17 cellular contexts compared by ENCODE assay signal in the genomic region with DNA sequence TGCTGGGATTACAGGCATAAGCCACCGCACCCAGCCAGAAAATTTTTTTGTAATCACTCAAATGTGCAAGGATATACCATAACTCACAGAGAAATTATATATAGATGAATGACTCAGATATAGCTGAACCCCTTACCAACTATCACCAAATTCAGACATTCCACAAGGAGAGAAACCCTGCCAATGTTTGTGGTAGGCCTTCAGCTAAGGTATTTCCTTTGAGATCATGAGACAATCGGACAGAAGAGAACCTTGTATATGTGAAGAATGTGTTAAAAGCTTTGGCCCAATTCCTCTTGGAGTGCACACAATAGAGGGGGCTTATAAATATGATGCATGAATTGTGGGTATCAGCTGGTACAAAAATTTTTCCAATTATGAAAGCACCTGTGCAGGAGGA. TPM values are rescaled to one million over a fixed set of nuclear protein-coding genes. Genes with fewer than 3 reads are reported as not detected.
A peak's percentile ranks its signal among the peaks of the same experiment; 100 is the strongest.
DNase-seq lines count a peak whose midpoint lies in the region; ATAC-seq, FAIRE-seq and TF ChIP-seq lines count a peak whose summit lies in the region.
"Had no signal": no experiment of that assay in that cellular context is flagged by ENCODE, and none has a peak within 500 bp of the region (broad histone marks: within the 10 kb centered on the region; RNA-seq: fewer than 3 reads in every experiment).

No MANE protein-coding gene starts in this region.

- peaks cover 11% of the 10 kb centered on the region for H3K27me3 Mint-ChIP-seq in astrocyte (ENCODE audit: low read depth, unreplicated experiment)
- peaks cover 10% of the 10 kb centered on the region for H3K27me3 Mint-ChIP-seq in activated CD8-positive, alpha-beta T cell treated with anti-CD3 and anti-CD28 coated beads, Interleukin-2, amount 10 ng/mL, durations not matched to agents 7 days and 5 days (ENCODE audit: low read depth)

- H3K4me3 ChIP-seq in astrocyte (ENCODE audit: insufficient read depth, low read depth, low read length) (no peak overlapping the region), brain microvascular endothelial cell (ENCODE audit: low read depth, low read length) (no peak overlapping the region), fibroblast of pulmonary artery (replicated peaks; ENCODE audit: low read depth, low read length) (no peak overlapping the region), gastrocnemius medialis (no peak overlapping the region)
- H3K4me3 ChIP-seq: A549, BLaER1 had no signal

- H3K27ac ChIP-seq in astrocyte (ENCODE audit: low read depth, low read length) (no peak overlapping the region), brain microvascular endothelial cell (no peak overlapping the region), gastrocnemius medialis (no peak overlapping the region)
- H3K27ac ChIP-seq: A549, BLaER1 had no signal

- peak; percentile 81 for DNase-seq in astrocyte (ENCODE audit: low read depth)
- DNase-seq in brain microvascular endothelial cell = peak; percentile 16
- DNase-seq in fibroblast of pulmonary artery (ENCODE audit: low read depth) = peak; percentile 37
- no peak for DNase-seq in activated CD8-positive, alpha-beta T cell treated with anti-CD3 and anti-CD28 coated beads, Interleukin-2, amount 10 ng/mL, durations not matched to agents 7 days and 5 days
- DNase-seq in A172 (ENCODE audit: low spot score) = no peak
- DNase-seq in gastrocnemius medialis = no peak
- DNase-seq in GF-D8 (lab: John Stamatoyannopoulos, UW) = no peak
- DNase-seq: CD4-positive, alpha-beta memory T cell; DMS79 treated with DMSO at 0.1 percent for 48 hours; EL; H9 had no signal

- intact Hi-C loops in gastrocnemius medialis (cut with DNase I; ENCODE audit: low total_unique reads) = no loop called here

- no peak overlapping the region for H3K4me3 Mint-ChIP-seq in astrocyte (ENCODE audit: unreplicated experiment)
- no peak overlapping the region for H3K4me3 Mint-ChIP-seq in activated CD8-positive, alpha-beta T cell treated with anti-CD3 and anti-CD28 coated beads, Interleukin-2, amount 10 ng/mL, durations not matched to agents 7 days and 5 days
- H3K4me3 Mint-ChIP-seq: CD14-positive monocyte; CD4-positive, alpha-beta memory T cell; H9 had no signal

- H3K27me3 ChIP-seq in astrocyte (ENCODE audit: insufficient read depth, low read length) (peaks cover 9% of the 10 kb centered on the region), brain microvascular endothelial cell (replicated peaks) (no peaks in the 10 kb centered on the region), gastrocnemius medialis (no peaks in the 10 kb centered on the region)
- H3K27me3 ChIP-seq: BLaER1 had no signal

- H3K4me1 ChIP-seq in astrocyte (ENCODE audit: insufficient read depth, low read length) (peaks cover 11% of the 10 kb centered on the region), gastrocnemius medialis (no peaks in the 10 kb centered on the region)
- H3K4me1 ChIP-seq: A549, BLaER1 had no signal

- H3K4me1 Mint-ChIP-seq in astrocyte (ENCODE audit: low read depth, unreplicated experiment) = peaks cover 15% of the 10 kb centered on the region
- H3K4me1 Mint-ChIP-seq in activated CD8-positive, alpha-beta T cell treated with anti-CD3 and anti-CD28 coated beads, Interleukin-2, amount 10 ng/mL, durations not matched to agents 7 days and 5 days (ENCODE audit: low read depth) = peaks cover 9% of the 10 kb centered on the region
- H3K4me1 Mint-ChIP-seq: CD14-positive monocyte; CD4-positive, alpha-beta memory T cell had no signal

- no peaks in the 10 kb centered on the region for H3K9me3 Mint-ChIP-seq in astrocyte (ENCODE audit: unreplicated experiment)
- no peaks in the 10 kb centered on the region for H3K9me3 Mint-ChIP-seq in activated CD8-positive, alpha-beta T cell treated with anti-CD3 and anti-CD28 coated beads, Interleukin-2, amount 10 ng/mL, durations not matched to agents 7 days and 5 days (ENCODE audit: insufficient read depth)

- H4K20me1 ChIP-seq in astrocyte (ENCODE audit: insufficient read depth, low read length) = no peaks in the 10 kb centered on the region
- H4K20me1 ChIP-seq: BLaER1 had no signal

- H3K36me3 ChIP-seq in astrocyte (ENCODE audit: insufficient read depth, low read length) (no peaks in the 10 kb centered on the region), brain microvascular endothelial cell (replicated peaks) (no peaks in the 10 kb centered on the region), gastrocnemius medialis (no peaks in the 10 kb centered on the region)
- H3K36me3 ChIP-seq: BLaER1 had no signal

- no peak for TF ChIP-seq POLR2A in gastrocnemius medialis (IDR thresholded peaks at IDR 0.05)

- H3K79me2 ChIP-seq in astrocyte (ENCODE audit: insufficient read depth, low read length) = no peaks in the 10 kb centered on the region

- ATAC-seq in activated CD8-positive, alpha-beta T cell treated with anti-CD3 and anti-CD28 coated beads, Interleukin-2, amount 10 ng/mL, durations not matched to agents 7 days and 5 days = no peak
- no peak for ATAC-seq in gastrocnemius medialis
- ATAC-seq: A549 had no signal

- H3K4me2 ChIP-seq in astrocyte (ENCODE audit: low read length) = peak overlapping the region; percentile 13
- H3K4me2 ChIP-seq: A549, BLaER1 had no signal

- no peaks in the 10 kb centered on the region for H3K36me3 Mint-ChIP-seq in astrocyte (ENCODE audit: low read depth, unreplicated experiment)
- H3K36me3 Mint-ChIP-seq in activated CD8-positive, alpha-beta T cell treated with anti-CD3 and anti-CD28 coated beads, Interleukin-2, amount 10 ng/mL, durations not matched to agents 7 days and 5 days (ENCODE audit: low read depth) = no peaks in the 10 kb centered on the region
- H3K36me3 Mint-ChIP-seq: CD14-positive monocyte; CD4-positive, alpha-beta memory T cell had no signal

- POLR2A ChIA-PET in activated CD8-positive, alpha-beta T cell treated with anti-CD3 and anti-CD28 coated beads, Interleukin-2, amount 10 ng/mL, durations not matched to agents 7 days and 5 days (lab: Charles Lee) = no interaction called here

- H3K27ac Mint-ChIP-seq in astrocyte (ENCODE audit: unreplicated experiment) = no peak overlapping the region
- no peak overlapping the region for H3K27ac Mint-ChIP-seq in activated CD8-positive, alpha-beta T cell treated with anti-CD3 and anti-CD28 coated beads, Interleukin-2, amount 10 ng/mL, durations not matched to agents 7 days and 5 days
- H3K27ac Mint-ChIP-seq: CD4-positive, alpha-beta memory T cell; H9 had no signal

- H2AFZ ChIP-seq in astrocyte (ENCODE audit: low read depth, low read length) = no peak overlapping the region

- CTCF ChIA-PET in activated CD8-positive, alpha-beta T cell treated with anti-CD3 and anti-CD28 coated beads, Interleukin-2, amount 10 ng/mL, durations not matched to agents 7 days and 5 days (lab: Charles Lee) = interaction anchor here (1.2 to 1.9 kb wide), 3 partner anchors 11 to 192 kb away, joined by 3 to 5 read pairs (median 4); no protein-coding TSS in a partner anchor

- FAIRE-seq in astrocyte (lab: Jason Lieb, UNC) = no peak
- FAIRE-seq: A549, GM12891, GM19239, H1 had no signal

- TF ChIP-seq CTCF in astrocyte (IDR thresholded peaks at IDR 0.05; ENCODE audit: insufficient read depth, low read depth, low read length) = no peak
- TF ChIP-seq CTCF in brain microvascular endothelial cell (IDR thresholded peaks at IDR 0.05; ENCODE audit: low read depth, low read length, missing control alignments) = no peak
- TF ChIP-seq CTCF in fibroblast of pulmonary artery (IDR thresholded peaks at IDR 0.05; ENCODE audit: low read length, missing control alignments) = no peak
- TF ChIP-seq CTCF in gastrocnemius medialis (IDR thresholded peaks at IDR 0.05 in 4 of 5, conservative IDR thresholded peaks at IDR 0.05 in 1 of 5) = no peak

- H3K9ac ChIP-seq in astrocyte (ENCODE audit: low read length) = no peak overlapping the region
- H3K9ac ChIP-seq: BLaER1 had no signal

- no peaks in the 10 kb centered on the region for H3K9me3 ChIP-seq in astrocyte (ENCODE audit: insufficient read depth, low read depth, low read length)
- H3K9me3 ChIP-seq in gastrocnemius medialis = no peaks in the 10 kb centered on the region
- H3K9me3 ChIP-seq: A549 had no signal

- in situ Hi-C loops in brain microvascular endothelial cell (cut with HindIII; ENCODE audit: low pct_ligation_motif_present, low sequenced_read_pairs) = no loop called here
- in situ Hi-C loops in gastrocnemius medialis (cut with MboI; ENCODE audit: low sequenced_read_pairs in 4 of 4) = no loop called here

RNA-seq across cellular contexts. Expression of gene ZNF684, which starts 50.7 kb away (rescaled TPM):
- total RNA-seq in astrocyte (3.9 and 5.8 TPM in 2 replicates), gastrocnemius medialis (1 to 10 TPM; 2.0 to 7.1 (median 2.9) TPM)
- total RNA-seq in activated CD8-positive, alpha-beta T cell treated with anti-CD3 and anti-CD28 coated beads, Interleukin-2, amount 10 ng/mL, durations not matched to agents 7 days and 5 days = 1 to 10 TPM; 6.1 to 7.9 TPM
- 5.0 TPM in 2 replicates for total RNA-seq in A172 (2014; rRNA removed; shearing (Covaris generic))

Comparison
In these comparisons a context has a peak if more than half of its experiments do, and no peak if none do; other contexts are left out.
1. DNase-seq: peak in astrocyte (single experiment), brain microvascular endothelial cell (single experiment) and fibroblast of pulmonary artery (single experiment); none in activated CD8-positive, alpha-beta T cell treated with anti-CD3 and anti-CD28 coated beads, Interleukin-2, amount 10 ng/mL, durations not matched to agents 7 days and 5 days (single experiment), A172 (single experiment), gastrocnemius medialis (0 of 2) and GF-D8 (single experiment).